8 cellular contexts compared by ENCODE assay signal in genomic region chr2:233422050-233422639, GRCh38.
DNase-seq lines count a peak whose midpoint lies in the region; ATAC-seq and TF ChIP-seq lines count a peak whose summit lies in the region.

No MANE protein-coding gene starts in this region.

- no peaks in the 10 kb centered on the region for H3K9me3 ChIP-seq in Caco-2
- no peaks in the 10 kb centered on the region for H3K9me3 ChIP-seq in transverse colon

- H3K27ac Mint-ChIP-seq in Caco-2 (ENCODE audit: unreplicated experiment) (peak overlapping the region; percentile 86), immature natural killer cell (peak overlapping the region; percentile 85 to 95 (median 90))
- H3K27ac Mint-ChIP-seq in activated CD4-positive, alpha-beta T cell treated with anti-CD3 and anti-CD28 coated beads, Interleukin-2, amount 10 ng/mL, durations not matched to agents 7 days and 5 days: peak overlapping the region; percentile 93

- no peak overlapping the region for H3K4me3 ChIP-seq in Caco-2 (ENCODE audit: low read depth, low read length)
- no peak overlapping the region for H3K4me3 ChIP-seq in transverse colon

- CTCF ChIA-PET in Caco-2 (lab: Charles Lee): interaction anchor here (0.7 kb wide), 1 partner anchor 14 kb away, joined by 3 read pairs; no protein-coding TSS in a partner anchor
- CTCF ChIA-PET in activated CD4-positive, alpha-beta T cell treated with anti-CD3 and anti-CD28 coated beads, Interleukin-2, amount 10 ng/mL, durations not matched to agents 7 days and 5 days (lab: Charles Lee): interaction anchor here (1.0 to 2.0 kb wide), 5 partner anchors 10 to 84 kb away, joined by 3 to 9 read pairs (median 5); no protein-coding TSS in a partner anchor

- 39% methylated on average over 10 of the region's 13 CpGs; no CpG with 5 or more reads in 1 of the 2 donors for WGBS in transverse colon (ENCODE audit: low coverage in 1 of 2), 2 donors

- no peaks in the 10 kb centered on the region for H3K9me3 Mint-ChIP-seq in Caco-2 (ENCODE audit: unreplicated experiment)
- H3K9me3 Mint-ChIP-seq in activated CD4-positive, alpha-beta T cell treated with anti-CD3 and anti-CD28 coated beads, Interleukin-2, amount 10 ng/mL, durations not matched to agents 7 days and 5 days: peaks cover 22% of the 10 kb centered on the region
- H3K9me3 Mint-ChIP-seq in immature natural killer cell: peaks cover 0 to 2% (median 0%) of the 10 kb centered on the region in 6 donors

- H3K36me3 ChIP-seq in Caco-2 (ENCODE audit: control insufficient read depth, insufficient read depth, low read length) (no peaks in the 10 kb centered on the region), transverse colon (no peaks in the 10 kb centered on the region)

- H3K4me3 Mint-ChIP-seq in Caco-2 (ENCODE audit: unreplicated experiment) (peak overlapping the region; percentile 28), immature natural killer cell (peak overlapping the region; percentile 77 to 91 (median 86))
- peak overlapping the region; percentile 76 for H3K4me3 Mint-ChIP-seq in activated CD4-positive, alpha-beta T cell treated with anti-CD3 and anti-CD28 coated beads, Interleukin-2, amount 10 ng/mL, durations not matched to agents 7 days and 5 days

- TF ChIP-seq POLR2A in transverse colon (IDR thresholded peaks at IDR 0.05): peak; percentile 14

- H3K36me3 Mint-ChIP-seq in Caco-2 (ENCODE audit: insufficient read depth, unreplicated experiment) (peaks cover 74% of the 10 kb centered on the region), immature natural killer cell (peaks cover 3 to 20% (median 16%) of the 10 kb centered on the region in 3 donors)
- peaks cover 79% of the 10 kb centered on the region for H3K36me3 Mint-ChIP-seq in activated CD4-positive, alpha-beta T cell treated with anti-CD3 and anti-CD28 coated beads, Interleukin-2, amount 10 ng/mL, durations not matched to agents 7 days and 5 days (ENCODE audit: low read depth)

- H3K27me3 ChIP-seq in Caco-2 (replicated peaks; ENCODE audit: control insufficient read depth, insufficient read depth, low read length) (no peaks in the 10 kb centered on the region), transverse colon (no peaks in the 10 kb centered on the region)

- DNase-seq in Caco-2 (peak; percentile 57 to 77), immature natural killer cell (peak; percentile 50 to 63 (median 58)), transverse colon (peak; percentile 90), NCI-H1930 (lab: John Stamatoyannopoulos, UW) (no peak), DMS 273 treated with DMSO at 0.1 percent for 48 hours (lab: John Stamatoyannopoulos, UW) (no peak)
- DNase-seq in activated CD4-positive, alpha-beta T cell treated with anti-CD3 and anti-CD28 coated beads, Interleukin-2, amount 10 ng/mL, durations not matched to agents 7 days and 5 days: peak; percentile 83

- ATAC-seq in GM19467 (IDR thresholded peaks at IDR 0.05; ENCODE audit: unreplicated experiment) (peak; percentile 51), HG03558 (IDR thresholded peaks at IDR 0.05; ENCODE audit: extremely low read depth, unreplicated experiment) (peak; percentile 52)

- TF ChIP-seq EP300 in transverse colon (IDR thresholded peaks at IDR 0.05; ENCODE audit: low read depth): peak; percentile 50

- peaks cover 28% of the 10 kb centered on the region for H3K4me1 Mint-ChIP-seq in Caco-2 (ENCODE audit: low read depth, unreplicated experiment)
- peaks cover 92% of the 10 kb centered on the region for H3K4me1 Mint-ChIP-seq in activated CD4-positive, alpha-beta T cell treated with anti-CD3 and anti-CD28 coated beads, Interleukin-2, amount 10 ng/mL, durations not matched to agents 7 days and 5 days
- H3K4me1 Mint-ChIP-seq in immature natural killer cell: peaks cover 95 to 99% of the 10 kb centered on the region in 2 donors

- H3K4me1 ChIP-seq in Caco-2 (peaks cover 19% of the 10 kb centered on the region), transverse colon (peaks cover 38 to 83% (median 53%) of the 10 kb centered on the region in 4 donors)

- no peaks in the 10 kb centered on the region for H3K27me3 Mint-ChIP-seq in Caco-2 (ENCODE audit: insufficient read depth, unreplicated experiment)
- H3K27me3 Mint-ChIP-seq in activated CD4-positive, alpha-beta T cell treated with anti-CD3 and anti-CD28 coated beads, Interleukin-2, amount 10 ng/mL, durations not matched to agents 7 days and 5 days: no peaks in the 10 kb centered on the region
- peaks cover 0 to 5% (median 0%) of the 10 kb centered on the region in 3 donors for H3K27me3 Mint-ChIP-seq in immature natural killer cell (ENCODE audit: low read depth in 3 of 3)

- H3K27ac ChIP-seq in transverse colon: peak overlapping the region; percentile 84 to 88 (median 87)

- POLR2A ChIA-PET in Caco-2 (lab: Charles Lee): interaction anchor here (0.6 kb wide), 1 partner anchor 48 kb away, joined by 4 read pairs; no protein-coding TSS in a partner anchor
- POLR2A ChIA-PET in activated CD4-positive, alpha-beta T cell treated with anti-CD3 and anti-CD28 coated beads, Interleukin-2, amount 10 ng/mL, durations not matched to agents 7 days and 5 days (lab: Charles Lee): no interaction called here

- in situ Hi-C loops in transverse colon (cut with MboI; ENCODE audit: low pct_ligation_motif_present in 1 of 4, low pct_unique_long_range_greater_than_20kb in 1 of 4, low sequenced_read_pairs in 3 of 4): no loop called here

- intact Hi-C loops in Caco-2 (cut with micrococcal nuclease; ENCODE audit: unreplicated experiment) (no loop called here), transverse colon (cut with DNase I; ENCODE audit: low total_unique reads) (no loop called here)

- TF ChIP-seq CTCF in Caco-2 (IDR thresholded peaks at IDR 0.05; ENCODE audit: insufficient read depth in 1 of 2, low read depth in 1 of 2, low read length in 1 of 2, severe bottlenecking in 1 of 2, unreplicated experiment in 1 of 2) (no peak), transverse colon (IDR thresholded peaks at IDR 0.05) (no peak)

- BruUV-seq in Caco-2 (replicated peaks; lab: Mats Ljungman, UMichigan): no TSS peak

Comparison
In these comparisons a context has a peak if more than half of its experiments do, and no peak if none do; other contexts are left out.
1. DNase-seq: peak in Caco-2 (2 of 2), activated CD4-positive, alpha-beta T cell treated with anti-CD3 and anti-CD28 coated beads, Interleukin-2, amount 10 ng/mL, durations not matched to agents 7 days and 5 days (single experiment), immature natural killer cell (3 of 3) and transverse colon (single experiment); none in NCI-H1930 (0 of 2) and DMS 273 treated with DMSO at 0.1 percent for 48 hours (single experiment).
2. H3K4me3 Mint-ChIP-seq: peak in every context shown above with its lines; median percentile 86 in immature natural killer cell; 76 in activated CD4-positive, alpha-beta T cell treated with anti-CD3 and anti-CD28 coated beads, Interleukin-2, amount 10 ng/mL, durations not matched to agents 7 days and 5 days; 28 in Caco-2.
3. Peak in every context shown above with its lines, with median percentiles within 50 percentile points of each other: H3K27ac Mint-ChIP-seq.